ENCODE assay signal across 7 cellular contexts in genomic region chr1:150765977-150766301, GRCh38.
DNase-seq lines count a peak whose midpoint lies in the region; ATAC-seq and TF ChIP-seq lines count a peak whose summit lies in the region.
"Not testable (repeated sequence)": the region's sequence is repeated elsewhere in the genome, so short reads cannot be mapped to it uniquely, and the experiment has no call there.

No MANE protein-coding gene starts in this region.

- H3K9me3 Mint-ChIP-seq in memory B cell = not testable (repeated sequence)

- not testable (repeated sequence) for H2AFZ ChIP-seq in OCI-LY3 (ENCODE audit: low read depth, low read length)

- H3K36me3 ChIP-seq in OCI-LY3 (replicated peaks; ENCODE audit: low read depth, low read length) = peaks cover 27% of the 10 kb centered on the region

- H3K4me3 Mint-ChIP-seq in memory B cell = peak overlapping the region; percentile 99

- ATAC-seq in GM19324 (IDR thresholded peaks at IDR 0.05; ENCODE audit: low FRiP score, unreplicated experiment) (peak; percentile 8), HG03064 (IDR thresholded peaks at IDR 0.05; ENCODE audit: low read depth, unreplicated experiment) (peak; percentile 9), memory B cell (ENCODE audit: low read depth) (peak; percentile 12)

- peaks cover 37% of the 10 kb centered on the region for H3K4me1 ChIP-seq in OCI-LY3 (ENCODE audit: low read length)

- H4K20me1 ChIP-seq in OCI-LY3 (ENCODE audit: insufficient read depth, low read length) = peaks cover 16% of the 10 kb centered on the region

- H3K79me2 ChIP-seq in OCI-LY3 (ENCODE audit: low read length) = peaks cover 45% of the 10 kb centered on the region

- H3K27ac ChIP-seq in OCI-LY3 (ENCODE audit: low read length) = peak overlapping the region; percentile 97
- peak overlapping the region in 1 of 2 donors; percentile 43 for H3K27ac ChIP-seq in coronary artery

- H3K36me3 Mint-ChIP-seq in memory B cell = peaks cover 14% of the 10 kb centered on the region

- H3K4me2 ChIP-seq in OCI-LY3 (ENCODE audit: low read length) = peak overlapping the region; percentile 95

- H3K9me3 ChIP-seq in OCI-LY3 (ENCODE audit: insufficient read depth, low read length) = not testable (repeated sequence)

- TF ChIP-seq CTCF in OCI-LY3 (IDR thresholded peaks at IDR 0.05; ENCODE audit: low read depth, low read length); coronary artery (IDR thresholded peaks at IDR 0.05): not testable (repeated sequence)

- H3K4me3 ChIP-seq in OCI-LY3 (ENCODE audit: low read length) = peak overlapping the region; percentile 82
- peak overlapping the region; percentile 53 for H3K4me3 ChIP-seq in coronary artery

- H3K27ac Mint-ChIP-seq in memory B cell = peak overlapping the region; percentile 100

- H3K9ac ChIP-seq in OCI-LY3 (ENCODE audit: low read length) = peak overlapping the region; percentile 93

- peaks cover 31% of the 10 kb centered on the region for H3K4me1 Mint-ChIP-seq in memory B cell

- not testable (repeated sequence) for H3K27me3 ChIP-seq in OCI-LY3 (ENCODE audit: low read depth, low read length)

- not testable (repeated sequence) for H3K27me3 Mint-ChIP-seq in memory B cell

- DNase-seq in activated CD8-positive, alpha-beta memory T cell treated with anti-CD3 and anti-CD28 coated beads for 24 hours = peak; percentile 61
- not testable (repeated sequence) for DNase-seq in coronary artery (ENCODE audit: low spot score); memory B cell (ENCODE audit: low spot score in 2 of 2)
- DNase-seq in stimulated activated CD4-positive, alpha-beta T cell treated with anti-CD3 and anti-CD28 coated beads, Interleukin-15, amount 100 ng/mL, for 24 hours = peak; percentile 5
